In genomic region chr2:97868986-97869721, GRCh38 we compare ENCODE assay signal across 8 cellular contexts.
DNase-seq lines count a peak whose midpoint lies in the region; ATAC-seq and TF ChIP-seq lines count a peak whose summit lies in the region.

No MANE protein-coding gene starts in this region.

- intact Hi-C loops in Right ventricle myocardium inferior (cut with DNase I) (no loop called here), psoas muscle (cut with DNase I) (loop anchor here in 1 of 2 donors (5.0 kb wide), 1 partner anchor 293 kb away; no protein-coding TSS in a partner anchor)

- peak; percentile 86 for DNase-seq in GM04504 (ENCODE audit: low read depth)
- DNase-seq in SJSA1 (ENCODE audit: low read depth in 1 of 2, low spot score in 2 of 2): peak; percentile 88 to 91
- peak; percentile 65 for DNase-seq in Right ventricle myocardium inferior (ENCODE audit: missing footprints)
- DNase-seq in psoas muscle: peak; percentile 66 to 86
- DNase-seq in SHP77 treated with DMSO at 0.1 percent for 48 hours (lab: John Stamatoyannopoulos, UW): no peak
- no peak for DNase-seq in activated CD4-positive, CD25-positive, alpha-beta regulatory T cell treated with anti-CD3 and anti-CD28 coated beads, Interleukin-2, amount 50 U/mL, for 72 hours

- H3K4me3 ChIP-seq in SJSA1: no peak overlapping the region
- H3K4me3 ChIP-seq in psoas muscle: peak overlapping the region; percentile 33

- H3K27me3 ChIP-seq in SJSA1 (replicated peaks) (no peaks in the 10 kb centered on the region), psoas muscle (ENCODE audit: insufficient read depth in 3 of 3, low read length in 2 of 3) (no peaks in the 10 kb centered on the region)

- H3K9me3 ChIP-seq in SJSA1 (replicated peaks): no peaks in the 10 kb centered on the region; the same call in 1 of the 2 replicates
- H3K9me3 ChIP-seq in psoas muscle: no peaks in the 10 kb centered on the region

- H3K4me1 ChIP-seq in SJSA1 (replicated peaks): peaks cover 36% of the 10 kb centered on the region
- H3K4me1 ChIP-seq in psoas muscle: peaks cover 42% of the 10 kb centered on the region

- H3K36me3 ChIP-seq in SJSA1 (no peaks in the 10 kb centered on the region), psoas muscle (ENCODE audit: insufficient read depth in 1 of 2, low read depth in 1 of 2) (no peaks in the 10 kb centered on the region)

- H3K27ac ChIP-seq in SJSA1 (peak overlapping the region; percentile 96), psoas muscle (peak overlapping the region; percentile 93)

- no peak for TF ChIP-seq CTCF in psoas muscle (IDR thresholded peaks at IDR 0.05)

- peak; percentile 94 for ATAC-seq in Right ventricle myocardium inferior
- ATAC-seq in psoas muscle: peak; percentile 90 to 94 (median 92)
- no peak for ATAC-seq in HG02981 (IDR thresholded peaks at IDR 0.05; ENCODE audit: unreplicated experiment)
- no peak for ATAC-seq in HG02840 (IDR thresholded peaks at IDR 0.05; ENCODE audit: low FRiP score, unreplicated experiment)

- WGBS in psoas muscle, 3 donors: 52 to 55% (median 52%) methylated on average over 5 of the region's 5 CpGs

Comparison
In these comparisons a context has a peak if more than half of its experiments do, and no peak if none do; other contexts are left out.
1. DNase-seq: peak in GM04504 (single experiment), SJSA1 (2 of 2), Right ventricle myocardium inferior (single experiment) and psoas muscle (2 of 2); none in SHP77 treated with DMSO at 0.1 percent for 48 hours (single experiment) and activated CD4-positive, CD25-positive, alpha-beta regulatory T cell treated with anti-CD3 and anti-CD28 coated beads, Interleukin-2, amount 50 U/mL, for 72 hours (single experiment).
2. ATAC-seq: peak in Right ventricle myocardium inferior (single experiment) and psoas muscle (4 of 4); none in HG02981 (single experiment) and HG02840 (single experiment).